In genomic region chr14:61813101-61813596, GRCh38 we compare ENCODE assay signal across 10 cellular contexts. TPM values are rescaled to one million over a fixed set of nuclear protein-coding genes. Genes with fewer than 3 reads are reported as not detected.
A peak's percentile ranks its signal among the peaks of the same experiment; 100 is the strongest.
DNase-seq lines count a peak whose midpoint lies in the region; ATAC-seq, FAIRE-seq and TF ChIP-seq lines count a peak whose summit lies in the region.
"Had no signal": no experiment of that assay in that cellular context is flagged by ENCODE, and none has a peak within 500 bp of the region (broad histone marks: within the 10 kb centered on the region; RNA-seq: fewer than 3 reads in every experiment).

No MANE protein-coding gene starts in this region.

- DNase-seq in T-helper 1 cell: no peak
- no peak for DNase-seq in activated CD8-positive, alpha-beta T cell treated with anti-CD3 and anti-CD28 coated beads, Interleukin-2, amount 10 ng/mL, durations not matched to agents 7 days and 5 days
- no peak for DNase-seq in stimulated activated naive CD8-positive, alpha-beta T cell treated with anti-CD3 and anti-CD28 coated beads, Interleukin-15, amount 100 ng/mL, for 72 hours
- DNase-seq in NCI-H774 (lab: John Stamatoyannopoulos, UW): no peak
- no peak for DNase-seq in kidney
- no peak for DNase-seq in GDM1 (lab: John Stamatoyannopoulos, UW)
- DNase-seq: activated gamma-delta T cell treated with Interleukin-2 at 50 U/mL for 16 hours had no signal

- TF ChIP-seq CTCF in kidney (IDR thresholded peaks at IDR 0.05; ENCODE audit: borderline replicate concordance, extremely low read depth, insufficient read depth): no peak

- H3K4me1 ChIP-seq in iPS-20b (ENCODE audit: insufficient read depth, low read length) (no peaks in the 10 kb centered on the region), kidney (ENCODE audit: control insufficient read depth in 1 of 2, insufficient read depth in 1 of 2, low read depth in 1 of 2, low read length in 2 of 2) (peaks cover 0 to 3% of the 10 kb centered on the region in 2 donors)

- H3K4me3 ChIP-seq in iPS-20b (ENCODE audit: low read length) (peak overlapping the region; percentile 76), kidney (ENCODE audit: low read length in 2 of 2) (peak overlapping the region in 1 of 2 donors; percentile 32)

- H3K9ac ChIP-seq in iPS-20b (ENCODE audit: low read depth, low read length): no peak overlapping the region
- H3K9ac ChIP-seq in kidney (ENCODE audit: low read length in 2 of 2): no peak overlapping the region

- H3K27ac ChIP-seq in iPS-20b (ENCODE audit: low read length): no peak overlapping the region
- H3K27ac ChIP-seq in kidney (ENCODE audit: low read depth in 2 of 2, low read length in 2 of 2): no peak overlapping the region

- peaks cover 56% of the 10 kb centered on the region for H3K27me3 ChIP-seq in iPS-20b (ENCODE audit: insufficient read depth, low read length)

- CTCF ChIA-PET in activated CD8-positive, alpha-beta T cell treated with anti-CD3 and anti-CD28 coated beads, Interleukin-2, amount 10 ng/mL, durations not matched to agents 7 days and 5 days (lab: Charles Lee): no interaction called here

- H3K9me3 ChIP-seq in iPS-20b (ENCODE audit: insufficient read depth, low read depth, low read length): no peaks in the 10 kb centered on the region
- no peaks in the 10 kb centered on the region for H3K9me3 ChIP-seq in kidney (ENCODE audit: control insufficient read depth in 1 of 2, low read length in 2 of 2)

- POLR2A ChIA-PET in activated CD8-positive, alpha-beta T cell treated with anti-CD3 and anti-CD28 coated beads, Interleukin-2, amount 10 ng/mL, durations not matched to agents 7 days and 5 days (lab: Charles Lee): no interaction called here

- H3K4me1 Mint-ChIP-seq in T-helper 1 cell treated with Interleukin-12 subunit alpha and Interleukin-12 subunit beta and Interleukin-4 antibody, amounts not matched to agents 30 μg/mL and 1 μg/mL, for 36 hours (ENCODE audit: low read depth): peaks cover 4% of the 10 kb centered on the region
- H3K4me1 Mint-ChIP-seq in activated CD8-positive, alpha-beta T cell treated with anti-CD3 and anti-CD28 coated beads, Interleukin-2, amount 10 ng/mL, durations not matched to agents 7 days and 5 days (ENCODE audit: low read depth): peaks cover 10% of the 10 kb centered on the region
- peaks cover 13% of the 10 kb centered on the region for H3K4me1 Mint-ChIP-seq in stimulated activated naive CD8-positive, alpha-beta T cell treated with anti-CD3 and anti-CD28 coated beads, Interleukin-15, amount 100 ng/mL, for 72 hours

- peak overlapping the region; percentile 43 for H3K4me3 Mint-ChIP-seq in T-helper 1 cell treated with Interleukin-12 subunit alpha and Interleukin-12 subunit beta and Interleukin-4 antibody, amounts not matched to agents 30 μg/mL and 1 μg/mL, for 36 hours
- peak overlapping the region; percentile 65 for H3K4me3 Mint-ChIP-seq in activated CD8-positive, alpha-beta T cell treated with anti-CD3 and anti-CD28 coated beads, Interleukin-2, amount 10 ng/mL, durations not matched to agents 7 days and 5 days
- peak overlapping the region; percentile 72 to 75 for H3K4me3 Mint-ChIP-seq in stimulated activated naive CD8-positive, alpha-beta T cell treated with anti-CD3 and anti-CD28 coated beads, Interleukin-15, amount 100 ng/mL, for 72 hours

- intact Hi-C loops in kidney (cut with DNase I): no loop called here

- ATAC-seq in activated CD8-positive, alpha-beta T cell treated with anti-CD3 and anti-CD28 coated beads, Interleukin-2, amount 10 ng/mL, durations not matched to agents 7 days and 5 days: no peak
- ATAC-seq in stimulated activated naive CD8-positive, alpha-beta T cell treated with anti-CD3 and anti-CD28 coated beads, Interleukin-15, amount 100 ng/mL, for 72 hours: no peak
- ATAC-seq: HCT116 had no signal

- H3K36me3 Mint-ChIP-seq in T-helper 1 cell treated with Interleukin-12 subunit alpha and Interleukin-12 subunit beta and Interleukin-4 antibody, amounts not matched to agents 30 μg/mL and 1 μg/mL, for 36 hours (ENCODE audit: low read depth): peaks cover 6% of the 10 kb centered on the region
- H3K36me3 Mint-ChIP-seq in activated CD8-positive, alpha-beta T cell treated with anti-CD3 and anti-CD28 coated beads, Interleukin-2, amount 10 ng/mL, durations not matched to agents 7 days and 5 days (ENCODE audit: low read depth): peaks cover 6% of the 10 kb centered on the region

- H3K36me3 ChIP-seq in iPS-20b (ENCODE audit: insufficient read depth, low read depth, low read length) (no peaks in the 10 kb centered on the region), kidney (ENCODE audit: control insufficient read depth in 1 of 2, insufficient read depth in 2 of 2, low read length in 2 of 2) (no peaks in the 10 kb centered on the region)

- H3K27me3 Mint-ChIP-seq in T-helper 1 cell treated with Interleukin-12 subunit alpha and Interleukin-12 subunit beta and Interleukin-4 antibody, amounts not matched to agents 30 μg/mL and 1 μg/mL, for 36 hours (ENCODE audit: low read depth): peaks cover 90% of the 10 kb centered on the region
- peaks cover 72% of the 10 kb centered on the region for H3K27me3 Mint-ChIP-seq in activated CD8-positive, alpha-beta T cell treated with anti-CD3 and anti-CD28 coated beads, Interleukin-2, amount 10 ng/mL, durations not matched to agents 7 days and 5 days (ENCODE audit: low read depth)
- H3K27me3 Mint-ChIP-seq in stimulated activated naive CD8-positive, alpha-beta T cell treated with anti-CD3 and anti-CD28 coated beads, Interleukin-15, amount 100 ng/mL, for 72 hours: peaks cover 79% of the 10 kb centered on the region

- no peak overlapping the region for H3K27ac Mint-ChIP-seq in T-helper 1 cell treated with Interleukin-12 subunit alpha and Interleukin-12 subunit beta and Interleukin-4 antibody, amounts not matched to agents 30 μg/mL and 1 μg/mL, for 36 hours
- no peak overlapping the region for H3K27ac Mint-ChIP-seq in activated CD8-positive, alpha-beta T cell treated with anti-CD3 and anti-CD28 coated beads, Interleukin-2, amount 10 ng/mL, durations not matched to agents 7 days and 5 days
- no peak overlapping the region for H3K27ac Mint-ChIP-seq in stimulated activated naive CD8-positive, alpha-beta T cell treated with anti-CD3 and anti-CD28 coated beads, Interleukin-15, amount 100 ng/mL, for 72 hours

- no peak for FAIRE-seq in kidney (lab: Jason Lieb, UNC)

- H3K9me3 Mint-ChIP-seq in T-helper 1 cell treated with Interleukin-12 subunit alpha and Interleukin-12 subunit beta and Interleukin-4 antibody, amounts not matched to agents 30 μg/mL and 1 μg/mL, for 36 hours: no peaks in the 10 kb centered on the region
- H3K9me3 Mint-ChIP-seq in activated CD8-positive, alpha-beta T cell treated with anti-CD3 and anti-CD28 coated beads, Interleukin-2, amount 10 ng/mL, durations not matched to agents 7 days and 5 days (ENCODE audit: insufficient read depth): no peaks in the 10 kb centered on the region
- no peaks in the 10 kb centered on the region for H3K9me3 Mint-ChIP-seq in stimulated activated naive CD8-positive, alpha-beta T cell treated with anti-CD3 and anti-CD28 coated beads, Interleukin-15, amount 100 ng/mL, for 72 hours

RNA-seq across cellular contexts. Expression of gene SYT16, which starts 0.6 kb away (rescaled TPM):
- total RNA-seq in activated CD8-positive, alpha-beta T cell treated with anti-CD3 and anti-CD28 coated beads, Interleukin-2, amount 10 ng/mL, durations not matched to agents 7 days and 5 days: not detected
- 8.7 TPM for total RNA-seq in kidney
- 0.04 TPM for polyA plus RNA-seq in kidney (ENCODE audit: insufficient read depth, low read depth, low replicate concordance)

RNA-seq across cellular contexts. Expression of gene SNAPC1, which starts 50.9 kb away (rescaled TPM):
- total RNA-seq in activated CD8-positive, alpha-beta T cell treated with anti-CD3 and anti-CD28 coated beads, Interleukin-2, amount 10 ng/mL, durations not matched to agents 7 days and 5 days: 1 to 10 TPM; 6.4 to 6.5 TPM
- total RNA-seq in kidney: 7.2 TPM
- 4.4 TPM for polyA plus RNA-seq in kidney (ENCODE audit: insufficient read depth, low read depth, low replicate concordance)
